In the genomic region with DNA sequence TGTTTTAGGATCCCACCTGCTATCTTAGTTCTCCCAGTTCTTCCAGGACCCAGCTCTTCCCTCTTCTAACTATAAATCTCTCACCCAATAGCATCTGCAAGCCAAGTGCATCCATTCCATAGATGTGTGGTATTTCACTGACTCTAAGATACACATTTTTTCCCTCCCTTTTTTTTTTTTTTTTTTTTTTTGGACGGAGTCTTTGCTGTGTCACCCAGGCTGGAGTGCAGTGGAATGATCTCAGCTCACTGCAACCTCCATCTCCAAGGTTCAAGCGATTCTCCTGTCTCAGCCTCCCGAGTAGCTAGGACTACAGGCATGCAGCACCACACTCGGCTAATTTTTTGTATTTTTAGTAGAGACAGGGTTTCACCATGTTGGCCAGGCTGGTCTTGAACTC, we compare ENCODE assay signal across 9 cellular contexts. TPM values are rescaled to one million over a fixed set of nuclear protein-coding genes. Genes with fewer than 3 reads are reported as not detected.
DNase-seq lines count a peak whose midpoint lies in the region; ATAC-seq, FAIRE-seq and TF ChIP-seq lines count a peak whose summit lies in the region.
"Not testable (repeated sequence)": the region's sequence is repeated elsewhere in the genome, so short reads cannot be mapped to it uniquely, and the experiment has no call there.
"Had no signal": no experiment of that assay in that cellular context is flagged by ENCODE, and none has a peak within 500 bp of the region (broad histone marks: within the 10 kb centered on the region; RNA-seq: fewer than 3 reads in every experiment).

No MANE protein-coding gene starts in this region.

- H3K36me3 ChIP-seq in ES-I3 (ENCODE audit: insufficient read depth, low read length) (peaks cover 29% of the 10 kb centered on the region), Karpas-422 (ENCODE audit: insufficient read depth, low read length) (peaks cover 40% of the 10 kb centered on the region), endodermal cell (ENCODE audit: control insufficient read depth, insufficient read depth, low read length) (peaks cover 46% of the 10 kb centered on the region), keratinocyte (ENCODE audit: control insufficient read depth in 2 of 2, extremely low read depth in 1 of 2, insufficient read depth in 2 of 2, low read length in 2 of 2) (peaks cover 18 to 34% of the 10 kb centered on the region in 2 experiments), osteoblast (ENCODE audit: insufficient read depth, low read length) (peaks cover 34% of the 10 kb centered on the region)

- H2AFZ ChIP-seq in Karpas-422 (ENCODE audit: low read length); keratinocyte (ENCODE audit: control insufficient read depth, low read length); osteoblast (ENCODE audit: low read length): not testable (repeated sequence)

- H3K4me2 ChIP-seq in Karpas-422 (ENCODE audit: low read depth, low read length, poor library complexity, severe bottlenecking) (peak overlapping the region; percentile 99), keratinocyte (ENCODE audit: control insufficient read depth, extremely low read depth, insufficient read depth, low read depth, low read length) (peak overlapping the region; percentile 92), osteoblast (ENCODE audit: insufficient read depth, low read length) (peak overlapping the region; percentile 95)

- not testable (repeated sequence) for FAIRE-seq in keratinocyte (lab: Jason Lieb, UNC)

- H3K27me3 Mint-ChIP-seq in activated naive CD8-positive, alpha-beta T cell treated with anti-CD3 and anti-CD28 coated beads, Interleukin-2, amount 10 ng/mL, durations not matched to agents 7 days and 5 days, result not testable (repeated sequence)
- H3K27me3 Mint-ChIP-seq in endodermal cell (ENCODE audit: insufficient read depth), result peaks cover 30% of the 10 kb centered on the region

- 80 to 86% methylated on average over 1 to 4 of the region's 4 CpGs for WGBS in endodermal cell (ENCODE audit: insufficient coverage in 1 of 2, insufficient read length in 1 of 2), 2 experiments

- H3K9ac ChIP-seq in ES-I3 (ENCODE audit: low read depth, low read length), result peak overlapping the region; percentile 95; the same call in 1 of the 2 replicates
- peak overlapping the region; percentile 98 for H3K9ac ChIP-seq in Karpas-422 (ENCODE audit: low read length)
- peak overlapping the region; percentile 13 for H3K9ac ChIP-seq in endodermal cell (ENCODE audit: extremely low read depth, low read length, poor library complexity, severe bottlenecking)
- H3K9ac ChIP-seq in keratinocyte (ENCODE audit: control insufficient read depth, extremely low read depth, insufficient read depth, low read length), result not testable (repeated sequence)

- H3K27ac ChIP-seq in Karpas-422 (ENCODE audit: low read length); endodermal cell (ENCODE audit: low read depth, low read length): not testable (repeated sequence)
- H3K27ac ChIP-seq in keratinocyte (ENCODE audit: control insufficient read depth, insufficient read depth, low read length) (peak overlapping the region; percentile 53), osteoblast (ENCODE audit: low read depth, low read length) (peak overlapping the region; percentile 80)

- DNase-seq in Karpas-422; activated naive CD8-positive, alpha-beta T cell treated with anti-CD3 and anti-CD28 coated beads, Interleukin-2, amount 10 ng/mL, durations not matched to agents 7 days and 5 days; endodermal cell; keratinocyte (ENCODE audit: low read depth, low spot score); osteoblast (ENCODE audit: insufficient read length, low spot score, missing footprints): not testable (repeated sequence)

- peaks cover 51% of the 10 kb centered on the region for H3K79me2 ChIP-seq in Karpas-422 (ENCODE audit: low read length)
- peaks cover 36% of the 10 kb centered on the region for H3K79me2 ChIP-seq in keratinocyte (ENCODE audit: control insufficient read depth, insufficient read depth, low read length)
- H3K79me2 ChIP-seq in osteoblast (ENCODE audit: insufficient read depth, low read length), result peaks cover 39% of the 10 kb centered on the region

- peaks cover 41% of the 10 kb centered on the region for H3K36me3 Mint-ChIP-seq in activated naive CD8-positive, alpha-beta T cell treated with anti-CD3 and anti-CD28 coated beads, Interleukin-2, amount 10 ng/mL, durations not matched to agents 7 days and 5 days
- peaks cover 47% of the 10 kb centered on the region for H3K36me3 Mint-ChIP-seq in endodermal cell (ENCODE audit: low read depth)

- peak overlapping the region; percentile 40 for H3K27ac Mint-ChIP-seq in activated naive CD8-positive, alpha-beta T cell treated with anti-CD3 and anti-CD28 coated beads, Interleukin-2, amount 10 ng/mL, durations not matched to agents 7 days and 5 days
- not testable (repeated sequence) for H3K27ac Mint-ChIP-seq in endodermal cell

- POLR2A ChIA-PET in activated naive CD8-positive, alpha-beta T cell treated with anti-CD3 and anti-CD28 coated beads, Interleukin-2, amount 10 ng/mL, durations not matched to agents 7 days and 5 days (lab: Charles Lee), result interaction anchor here (0.7 to 1.2 kb wide), 3 partner anchors 9 to 492 kb away, joined by 3 to 5 read pairs (median 4); no protein-coding TSS in a partner anchor

- H3K9me1 ChIP-seq in keratinocyte (ENCODE audit: control insufficient read depth, extremely low read depth, insufficient read depth, low read length), result not testable (repeated sequence)

- not testable (repeated sequence) for H3K27me3 ChIP-seq in Karpas-422 (ENCODE audit: low read length); keratinocyte (ENCODE audit: control insufficient read depth, extremely low read depth, insufficient read depth, low read length); osteoblast (ENCODE audit: insufficient read depth, low read length)
- peaks cover 11% of the 10 kb centered on the region for H3K27me3 ChIP-seq in endodermal cell (ENCODE audit: control insufficient read depth, insufficient read depth, low read length, poor library complexity, severe bottlenecking)

- ATAC-seq in activated naive CD8-positive, alpha-beta T cell treated with anti-CD3 and anti-CD28 coated beads, Interleukin-2, amount 10 ng/mL, durations not matched to agents 7 days and 5 days (ENCODE audit: low read depth), result not testable (repeated sequence)

- H3K4me1 Mint-ChIP-seq in activated naive CD8-positive, alpha-beta T cell treated with anti-CD3 and anti-CD28 coated beads, Interleukin-2, amount 10 ng/mL, durations not matched to agents 7 days and 5 days, result peaks cover 44% of the 10 kb centered on the region
- H3K4me1 Mint-ChIP-seq in endodermal cell, result peaks cover 14% of the 10 kb centered on the region

- peak overlapping the region; percentile 92 for H3K4me3 ChIP-seq in Karpas-422 (ENCODE audit: low read length)
- peak overlapping the region; percentile 90; the same call in 1 of the 2 replicates for H3K4me3 ChIP-seq in WI38 (ENCODE audit: low read depth, low read length)
- H3K4me3 ChIP-seq in endodermal cell (ENCODE audit: low read length), result peak overlapping the region; percentile 100
- H3K4me3 ChIP-seq in keratinocyte (ENCODE audit: control insufficient read depth in 2 of 3, extremely low read depth in 1 of 3, insufficient read depth in 2 of 3, low read depth in 1 of 3, low read length in 3 of 3), result peak overlapping the region; percentile 68 to 92 (median 87)
- H3K4me3 ChIP-seq in osteoblast (ENCODE audit: insufficient read depth, low read length), result peak overlapping the region; percentile 95

- not testable (repeated sequence) for H3K9me2 ChIP-seq in Karpas-422 (replicated peaks; ENCODE audit: insufficient read depth, low read length)

- H3K4me1 ChIP-seq in ES-I3 (ENCODE audit: insufficient read depth, low read length) (peaks cover 12% of the 10 kb centered on the region; the same call in 1 of the 2 replicates), Karpas-422 (ENCODE audit: low read length) (peaks cover 32% of the 10 kb centered on the region), keratinocyte (ENCODE audit: control insufficient read depth, extremely low read depth, insufficient read depth, low read length) (peaks cover 31% of the 10 kb centered on the region), osteoblast (ENCODE audit: insufficient read depth, low read length) (peaks cover 14% of the 10 kb centered on the region)
- H3K4me1 ChIP-seq in endodermal cell (ENCODE audit: control insufficient read depth, insufficient read depth, low read length), result not testable (repeated sequence)

- not testable (repeated sequence) for TF ChIP-seq CTCF in WI38 (IDR thresholded peaks at IDR 0.05; ENCODE audit: low read depth, low read length); endodermal cell (conservative IDR thresholded peaks at IDR 0.05); keratinocyte (optimal IDR thresholded peaks at IDR 0.05 in 1 of 3, IDR thresholded peaks at IDR 0.05 in 1 of 3, conservative IDR thresholded peaks at IDR 0.05 in 1 of 3; ENCODE audit: extremely low read depth in 1 of 3, insufficient read depth in 2 of 3, low read length in 3 of 3); osteoblast (IDR thresholded peaks at IDR 0.05; ENCODE audit: extremely low read depth, low read depth, low read length)

- dilution Hi-C loops in keratinocyte (cut with MboI; ENCODE audit: extremely low pct_ligation_motif_present, low sequenced_read_pairs), result not testable (repeated sequence)

- not testable (repeated sequence) for H4K20me1 ChIP-seq in Karpas-422 (ENCODE audit: insufficient read depth, low read depth, low read length); keratinocyte (ENCODE audit: control insufficient read depth, extremely low read depth, insufficient read depth, low read length); osteoblast (ENCODE audit: insufficient read depth, low read length)

- H3K9me3 ChIP-seq in ES-I3 (ENCODE audit: control insufficient read depth, insufficient read depth, low read length); Karpas-422 (ENCODE audit: low read length); endodermal cell (ENCODE audit: control insufficient read depth, low read length); keratinocyte (ENCODE audit: control insufficient read depth, low read depth, low read length); osteoblast (ENCODE audit: low read depth, low read length): not testable (repeated sequence)

- peak overlapping the region; percentile 85 for H3K4me3 Mint-ChIP-seq in activated naive CD8-positive, alpha-beta T cell treated with anti-CD3 and anti-CD28 coated beads, Interleukin-2, amount 10 ng/mL, durations not matched to agents 7 days and 5 days
- H3K4me3 Mint-ChIP-seq in endodermal cell, result peak overlapping the region; percentile 88

- not testable (repeated sequence) for H3K9me3 Mint-ChIP-seq in activated naive CD8-positive, alpha-beta T cell treated with anti-CD3 and anti-CD28 coated beads, Interleukin-2, amount 10 ng/mL, durations not matched to agents 7 days and 5 days
- peaks cover 14% of the 10 kb centered on the region for H3K9me3 Mint-ChIP-seq in endodermal cell

RNA-seq across cellular contexts. Expression of a gene that starts 1.7 kb away (rescaled TPM):
- 22.3 and 23.4 TPM in 2 replicates for total RNA-seq in Karpas-422 (2014; rRNA removed; shearing (Covaris generic); ENCODE audit: low replicate concordance)
- total RNA-seq in activated naive CD8-positive, alpha-beta T cell treated with anti-CD3 and anti-CD28 coated beads, Interleukin-2, amount 10 ng/mL, durations not matched to agents 7 days and 5 days, result 10 to 100 TPM; 96.5 to 98.8 TPM
- total RNA-seq in endodermal cell, result 10 to 100 TPM; 47.9 to 48.3 TPM
- polyA plus RNA-seq in endodermal cell (2013, experiment 1 of 2), result 31.1 TPM
- 30.2 TPM for polyA plus RNA-seq in endodermal cell (2013, experiment 2 of 2)
- 9.1 to 21.9 TPM (median 12.8 TPM) in 3 replicates for polyA plus RNA-seq in keratinocyte
- polyA plus RNA-seq in keratinocyte (2011; ENCODE audit: low read depth), result 4.7 TPM
- polyA plus RNA-seq in keratinocyte (2011; cell fraction: cytosol; rRNA removed), result 9.0 and 14.3 TPM in 2 replicates
- polyA plus RNA-seq in keratinocyte (2011; cell fraction: nucleus; rRNA removed), result 21.7 and 22.2 TPM in 2 replicates
- 8.5 and 14.1 TPM in 2 replicates for polyA plus RNA-seq in keratinocyte (2012; ENCODE audit: low replicate concordance)
- 33.4 to 63.5 TPM (median 36.7 TPM) in 3 replicates for polyA minus RNA-seq in keratinocyte
- polyA minus RNA-seq in keratinocyte (2011; cell fraction: cytosol; rRNA and poly(A)+ RNA removed), result 16.9 TPM
- 13.6 and 24.3 TPM in 2 replicates for polyA minus RNA-seq in keratinocyte (2011; cell fraction: nucleus; rRNA and poly(A)+ RNA removed)
- 7.6 and 10.9 TPM in 2 replicates for total RNA-seq in osteoblast

RNA-seq across cellular contexts. Expression of a gene that starts 5.1 kb away (rescaled TPM):
- not detected in 2 replicates for total RNA-seq in Karpas-422 (2014; rRNA removed; shearing (Covaris generic); ENCODE audit: low replicate concordance)
- 1 to 10 TPM; 1.1 TPM for total RNA-seq in activated naive CD8-positive, alpha-beta T cell treated with anti-CD3 and anti-CD28 coated beads, Interleukin-2, amount 10 ng/mL, durations not matched to agents 7 days and 5 days
- total RNA-seq in endodermal cell, result 1 to 10 TPM; 1.6 to 2.3 TPM
- polyA plus RNA-seq in endodermal cell (2013, experiment 1 of 2), result 1.00 TPM
- 0.99 TPM for polyA plus RNA-seq in endodermal cell (2013, experiment 2 of 2)
- 20.9 to 25.1 TPM (median 22.3 TPM) in 3 replicates for polyA plus RNA-seq in keratinocyte
- 4.0 TPM for polyA plus RNA-seq in keratinocyte (2011; ENCODE audit: low read depth)
- 22.0 and 23.8 TPM in 2 replicates for polyA plus RNA-seq in keratinocyte (2011; cell fraction: cytosol; rRNA removed)
- 37.2 and 39.2 TPM in 2 replicates for polyA plus RNA-seq in keratinocyte (2011; cell fraction: nucleus; rRNA removed)
- polyA plus RNA-seq in keratinocyte (2012; ENCODE audit: low replicate concordance), result 11.3 and 14.1 TPM in 2 replicates
- polyA minus RNA-seq in keratinocyte, result 5.6 to 10.7 TPM (median 8.9 TPM) in 3 replicates
- 2.9 TPM for polyA minus RNA-seq in keratinocyte (2011; cell fraction: cytosol; rRNA and poly(A)+ RNA removed)
- 8.2 and 13.0 TPM in 2 replicates for polyA minus RNA-seq in keratinocyte (2011; cell fraction: nucleus; rRNA and poly(A)+ RNA removed)
- total RNA-seq in osteoblast, result not detected in 2 replicates
- total RNA-seq: SK-MEL-5 had no signal

RNA-seq across cellular contexts. Expression of a gene that starts 26.0 kb away (rescaled TPM):
- total RNA-seq in Karpas-422 (2014; rRNA removed; shearing (Covaris generic); ENCODE audit: low replicate concordance), result not detected in 2 replicates
- total RNA-seq in activated naive CD8-positive, alpha-beta T cell treated with anti-CD3 and anti-CD28 coated beads, Interleukin-2, amount 10 ng/mL, durations not matched to agents 7 days and 5 days, result under 1 TPM in 1 of 2 experiments, not detected in 1; 0.08 TPM
- total RNA-seq in endodermal cell (under 1 TPM in 1 of 2 donors, not detected in 1; 0.53 TPM), osteoblast (under 0.01 TPM in 2 replicates)
- polyA plus RNA-seq in endodermal cell (2013, experiment 1 of 2), result not detected
- polyA plus RNA-seq in endodermal cell (2013, experiment 2 of 2), result 0.08 TPM
- polyA plus RNA-seq in keratinocyte, result 0.03 to 0.05 TPM in 2 of 3 replicates, not detected in the other
- polyA plus RNA-seq in keratinocyte (2011; ENCODE audit: low read depth), result not detected
- polyA plus RNA-seq in keratinocyte (2011; cell fraction: cytosol; rRNA removed), result not detected in 2 replicates
- 0.05 TPM in 2 replicates for polyA plus RNA-seq in keratinocyte (2011; cell fraction: nucleus; rRNA removed)
- 0.08 TPM in 1 of 2 replicates, not detected in the other for polyA plus RNA-seq in keratinocyte (2012; ENCODE audit: low replicate concordance)
- polyA minus RNA-seq in keratinocyte, result 0.43 TPM in 1 of 3 replicates, not detected in the others
- polyA minus RNA-seq in keratinocyte (2011; cell fraction: cytosol; rRNA and poly(A)+ RNA removed), result not detected
- not detected in 2 replicates for polyA minus RNA-seq in keratinocyte (2011; cell fraction: nucleus; rRNA and poly(A)+ RNA removed)
- total RNA-seq: right lobe of liver, SK-MEL-5 had no signal

RNA-seq across cellular contexts. Expression of a gene that starts 26.6 kb away (rescaled TPM):
- 156 and 174 TPM in 2 replicates for total RNA-seq in Karpas-422 (2014; rRNA removed; shearing (Covaris generic); ENCODE audit: low replicate concordance)
- total RNA-seq in activated naive CD8-positive, alpha-beta T cell treated with anti-CD3 and anti-CD28 coated beads, Interleukin-2, amount 10 ng/mL, durations not matched to agents 7 days and 5 days, result 100 to 1,000 TPM; 355 to 368 TPM
- 10 to 100 TPM; 61.1 to 75.0 TPM for total RNA-seq in endodermal cell
- polyA plus RNA-seq in endodermal cell (2013, experiment 1 of 2), result 69.1 TPM
- 62.2 TPM for polyA plus RNA-seq in endodermal cell (2013, experiment 2 of 2)
- 133 to 171 TPM (median 157 TPM) in 3 replicates for polyA plus RNA-seq in keratinocyte
- 80.0 TPM for polyA plus RNA-seq in keratinocyte (2011; ENCODE audit: low read depth)
- 123 and 129 TPM in 2 replicates for polyA plus RNA-seq in keratinocyte (2011; cell fraction: cytosol; rRNA removed)
- polyA plus RNA-seq in keratinocyte (2011; cell fraction: nucleus; rRNA removed), result 297 and 314 TPM in 2 replicates
- 123 and 124 TPM in 2 replicates for polyA plus RNA-seq in keratinocyte (2012; ENCODE audit: low replicate concordance)
- polyA minus RNA-seq in keratinocyte, result 75.6 to 142 TPM (median 87.1 TPM) in 3 replicates
- polyA minus RNA-seq in keratinocyte (2011; cell fraction: cytosol; rRNA and poly(A)+ RNA removed), result 86.7 TPM
- polyA minus RNA-seq in keratinocyte (2011; cell fraction: nucleus; rRNA and poly(A)+ RNA removed), result 45.4 and 55.6 TPM in 2 replicates
- 91.3 and 99.9 TPM in 2 replicates for total RNA-seq in osteoblast
